8 cellular contexts compared by ENCODE assay signal in genomic region chr1:246497331-246497915, GRCh38. TPM values are rescaled to one million over a fixed set of nuclear protein-coding genes. Genes with fewer than 3 reads are reported as not detected.
DNase-seq lines count a peak whose midpoint lies in the region; ATAC-seq and TF ChIP-seq lines count a peak whose summit lies in the region.

No MANE protein-coding gene starts in this region.

- H3K9me3 ChIP-seq in CD4-positive, CD25-positive, alpha-beta regulatory T cell (ENCODE audit: control insufficient read depth in 2 of 2, low read length in 2 of 2) = no peaks in the 10 kb centered on the region
- H3K9me3 ChIP-seq in body of pancreas = no peaks in the 10 kb centered on the region

- peak; percentile 46 to 58 for ATAC-seq in CD4-positive, CD25-positive, alpha-beta regulatory T cell (ENCODE audit: low read depth in 2 of 2)
- ATAC-seq in GM18511 (IDR thresholded peaks at IDR 0.05; ENCODE audit: unreplicated experiment) (peak; percentile 75), HG03520 (IDR thresholded peaks at IDR 0.05; ENCODE audit: unreplicated experiment) (peak; percentile 66), body of pancreas (peak; percentile 48)

- DNase-seq in CD4-positive, CD25-positive, alpha-beta regulatory T cell = peak in 2 of 3 donors; percentile 73 to 83
- DNase-seq in NCI-H748 treated with DMSO at 0.1 percent for 48 hours (lab: John Stamatoyannopoulos, UW) (peak; percentile 44), body of pancreas (no peak), left kidney (ENCODE audit: low read depth, low spot score) (peak; percentile 81), type B pancreatic cell (ENCODE audit: extremely low spot score, unreplicated experiment) (no peak), activated gamma-delta T cell (lab: John Stamatoyannopoulos, UW) (no peak)

- no peaks in the 10 kb centered on the region for H3K36me3 Mint-ChIP-seq in CD4-positive, CD25-positive, alpha-beta regulatory T cell
- peaks cover 6% of the 10 kb centered on the region for H3K36me3 Mint-ChIP-seq in type B pancreatic cell

- peak overlapping the region; percentile 26 for H3K4me3 ChIP-seq in CD4-positive, CD25-positive, alpha-beta regulatory T cell (ENCODE audit: low read depth, low read length)
- H3K4me3 ChIP-seq in body of pancreas = no peak overlapping the region

- intact Hi-C loops in body of pancreas (cut with DNase I) = no loop called here

- WGBS in body of pancreas, 2 donors = 45 to 49% methylated on average over 2 of the region's 2 CpGs

- H3K4me3 Mint-ChIP-seq in CD4-positive, CD25-positive, alpha-beta regulatory T cell = no peak overlapping the region
- no peak overlapping the region for H3K4me3 Mint-ChIP-seq in type B pancreatic cell

- H3K27ac Mint-ChIP-seq in CD4-positive, CD25-positive, alpha-beta regulatory T cell = no peak overlapping the region
- no peak overlapping the region for H3K27ac Mint-ChIP-seq in type B pancreatic cell

- peak overlapping the region; percentile 21 for H3K27ac ChIP-seq in CD4-positive, CD25-positive, alpha-beta regulatory T cell (ENCODE audit: insufficient read depth, low read length, poor library complexity, severe bottlenecking)
- no peak overlapping the region for H3K27ac ChIP-seq in body of pancreas

- no peaks in the 10 kb centered on the region for H3K36me3 ChIP-seq in CD4-positive, CD25-positive, alpha-beta regulatory T cell (ENCODE audit: control insufficient read depth, insufficient read depth, low read length)
- no peaks in the 10 kb centered on the region for H3K36me3 ChIP-seq in body of pancreas (replicated peaks in 1 of 2; ENCODE audit: insufficient read depth in 1 of 2, low read depth in 2 of 2)

- no peaks in the 10 kb centered on the region for H3K27me3 ChIP-seq in CD4-positive, CD25-positive, alpha-beta regulatory T cell (ENCODE audit: control insufficient read depth, insufficient read depth, low read length)
- H3K27me3 ChIP-seq in body of pancreas = no peaks in the 10 kb centered on the region

- no peak for TF ChIP-seq POLR2A in body of pancreas (IDR thresholded peaks at IDR 0.05)

- H3K9me3 Mint-ChIP-seq in CD4-positive, CD25-positive, alpha-beta regulatory T cell = no peaks in the 10 kb centered on the region
- H3K9me3 Mint-ChIP-seq in type B pancreatic cell = no peaks in the 10 kb centered on the region

- H3K4me1 ChIP-seq in CD4-positive, CD25-positive, alpha-beta regulatory T cell (ENCODE audit: control insufficient read depth, insufficient read depth, low read length, poor library complexity, severe bottlenecking) = peaks cover 4% of the 10 kb centered on the region
- H3K4me1 ChIP-seq in body of pancreas = no peaks in the 10 kb centered on the region

- no peaks in the 10 kb centered on the region for H3K27me3 Mint-ChIP-seq in CD4-positive, CD25-positive, alpha-beta regulatory T cell
- no peaks in the 10 kb centered on the region for H3K27me3 Mint-ChIP-seq in type B pancreatic cell

- TF ChIP-seq CTCF in body of pancreas (IDR thresholded peaks at IDR 0.05) (peak in 6 of 7 experiments; percentile 44 to 75 (median 68)), type B pancreatic cell (conservative IDR thresholded peaks at IDR 0.05) (peak; percentile 85)

- H3K4me1 Mint-ChIP-seq in CD4-positive, CD25-positive, alpha-beta regulatory T cell = peaks cover 10 to 21% (median 12%) of the 10 kb centered on the region in 4 donors
- peaks cover 4% of the 10 kb centered on the region for H3K4me1 Mint-ChIP-seq in type B pancreatic cell (ENCODE audit: unreplicated experiment)

RNA-seq across cellular contexts. Expression of gene SMYD3, which starts 9.7 kb away (rescaled TPM):
- 36.6 TPM for total RNA-seq in CD4-positive, CD25-positive, alpha-beta regulatory T cell
- 10 to 100 TPM; 17.7 to 32.7 (median 25.1) TPM for polyA plus RNA-seq in CD4-positive, CD25-positive, alpha-beta regulatory T cell
- total RNA-seq in body of pancreas (10 to 100 TPM; 13.5 to 20.8 TPM), type B pancreatic cell (ENCODE audit: low replicate concordance) (14.9 and 19.4 TPM in 2 replicates)

Comparison
In these comparisons a context has a peak if more than half of its experiments do, and no peak if none do; other contexts are left out.
1. DNase-seq: peak in CD4-positive, CD25-positive, alpha-beta regulatory T cell (2 of 3), NCI-H748 treated with DMSO at 0.1 percent for 48 hours (single experiment) and left kidney (single experiment); none in body of pancreas (0 of 4), type B pancreatic cell (single experiment) and activated gamma-delta T cell (single experiment).
2. Peak in every context shown above with its lines, with median percentiles within 50 percentile points of each other: ATAC-seq.